ENCODE assay signal across 30 cellular contexts in the genomic region with DNA sequence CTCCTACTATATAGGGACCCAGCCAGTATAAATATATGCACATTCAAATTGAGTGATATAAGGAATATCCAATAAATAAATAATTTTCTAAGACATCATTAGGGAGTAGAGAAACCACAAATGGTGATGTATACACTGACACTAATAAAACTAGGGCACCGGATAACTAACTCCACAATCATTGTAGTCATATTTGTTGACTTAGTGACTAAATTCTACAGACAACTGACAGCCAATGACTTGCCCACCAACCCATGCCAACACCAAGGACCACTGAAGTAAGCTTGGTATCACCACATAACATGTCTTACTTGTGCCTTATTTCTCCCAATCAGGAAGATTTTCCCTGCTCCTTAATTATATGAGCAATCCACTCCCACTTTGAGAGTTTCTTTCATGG.
"Had no signal": no experiment of that assay in that cellular context is flagged by ENCODE, and none has a peak within 500 bp of the region (broad histone marks: within the 10 kb centered on the region; RNA-seq: fewer than 3 reads in every experiment).

No MANE protein-coding gene starts in this region.

- H3K27me3 ChIP-seq: brain microvascular endothelial cell, cardiac muscle cell, colonic mucosa, esophagus muscularis mucosa, foreskin keratinocyte, gastrocnemius medialis, heart left ventricle had no signal

- H3K4me3 Mint-ChIP-seq: activated B cell treated with CpG ODN at 0.5 μM for 24 hours; activated CD8-positive, alpha-beta T cell treated with anti-CD3 and anti-CD28 coated beads for 36 hours; activated naive CD8-positive, alpha-beta T cell; activated T-cell treated with anti-CD3 and anti-CD28 coated beads, Interleukin-2, amount 50 U/mL, for 4 hours; activated T-helper 17 cell treated with anti-CD3 and anti-CD28 coated beads, Interleukin-2, amount 50 U/mL, for 72 hours had no signal

- H3K9me3 Mint-ChIP-seq: activated B cell treated with CpG ODN at 0.5 μM for 24 hours; activated T-helper 17 cell treated with anti-CD3 and anti-CD28 coated beads, Interleukin-2, amount 50 U/mL, for 72 hours had no signal

- H3K27ac ChIP-seq: brain microvascular endothelial cell, cardiac muscle cell, colonic mucosa, esophagus muscularis mucosa, foreskin keratinocyte, gastrocnemius medialis, heart left ventricle, VCaP had no signal

- H3K36me3 ChIP-seq: brain microvascular endothelial cell, cardiac muscle cell, colonic mucosa, esophagus muscularis mucosa, gastrocnemius medialis, heart left ventricle had no signal

- H3K36me3 Mint-ChIP-seq: activated naive CD8-positive, alpha-beta T cell had no signal

- ATAC-seq: activated CD4-positive, CD25-positive, alpha-beta regulatory T cell treated with anti-CD3 and anti-CD28 coated beads, Interleukin-2, amount 50 U/mL, for 24 hours; activated CD8-positive, alpha-beta T cell treated with anti-CD3 and anti-CD28 coated beads for 36 hours; activated T-cell treated with anti-CD3 and anti-CD28 coated beads, Interleukin-2, amount 50 U/mL, for 4 hours; activated T-helper 17 cell treated with anti-CD3 and anti-CD28 coated beads, Interleukin-2, amount 50 U/mL, for 72 hours; foreskin keratinocyte; gastrocnemius medialis; heart left ventricle had no signal

- H3K9me3 ChIP-seq: colonic mucosa, esophagus muscularis mucosa, gastrocnemius medialis, heart left ventricle had no signal

- DNase-seq: activated B cell treated with CpG ODN at 0.5 μM for 24 hours; activated CD4-positive, alpha-beta T cell treated with anti-CD3 and anti-CD28 coated beads for 48 hours; activated CD4-positive, alpha-beta T cell treated with anti-CD3 and anti-CD28 coated beads, Interleukin-2, amount 50 U/mL, for 1 hour; activated CD4-positive, alpha-beta T cell treated with anti-CD3 and anti-CD28 coated beads, Interleukin-2, amount 50 U/mL, for 48 hours; activated CD8-positive, alpha-beta memory T cell treated with anti-CD3 and anti-CD28 coated beads for 24 hours; activated CD8-positive, alpha-beta T cell treated with anti-CD3 and anti-CD28 coated beads for 36 hours; activated effector memory CD4-positive, alpha-beta T cell treated with Interleukin-2 at 50 U/mL for 16 hours; activated gamma-delta T cell treated with Interleukin-2 at 50 U/mL for 16 hours; activated naive CD4-positive, alpha-beta T cell treated with anti-CD3 and anti-CD28 coated beads, Interleukin-2, amount 50 U/mL, for 16 hours; activated naive CD4-positive, alpha-beta T cell treated with Interleukin-2 at 50 U/mL for 16 hours; activated T-cell treated with anti-CD3 and anti-CD28 coated beads, Interleukin-2, amount 50 U/mL, for 4 hours; amniotic stem cell; anterior cingulate cortex; brain microvascular endothelial cell; central memory CD4-positive, alpha-beta T cell; cerebellar nuclear complex; colonic mucosa; effector CD8-positive, alpha-beta T cell; erythroblast; foreskin keratinocyte; gastrocnemius medialis; glutamatergic neuron; heart left ventricle; T-helper 2 cell had no signal

- H3K4me1 Mint-ChIP-seq: activated B cell treated with CpG ODN at 0.5 μM for 24 hours; activated T-helper 17 cell treated with anti-CD3 and anti-CD28 coated beads, Interleukin-2, amount 50 U/mL, for 72 hours had no signal

- H3K27me3 Mint-ChIP-seq: activated B cell treated with CpG ODN at 0.5 μM for 24 hours; activated CD8-positive, alpha-beta T cell treated with anti-CD3 and anti-CD28 coated beads for 36 hours; activated naive CD8-positive, alpha-beta T cell; activated T-helper 17 cell treated with anti-CD3 and anti-CD28 coated beads, Interleukin-2, amount 50 U/mL, for 72 hours had no signal

- H3K4me1 ChIP-seq: colonic mucosa, esophagus muscularis mucosa, gastrocnemius medialis, heart left ventricle had no signal

- H3K27ac Mint-ChIP-seq: activated B cell treated with CpG ODN at 0.5 μM for 24 hours; activated CD8-positive, alpha-beta T cell treated with anti-CD3 and anti-CD28 coated beads for 36 hours; activated naive CD8-positive, alpha-beta T cell; activated T-helper 17 cell treated with anti-CD3 and anti-CD28 coated beads, Interleukin-2, amount 50 U/mL, for 72 hours had no signal

- H3K4me3 ChIP-seq: cardiac muscle cell, colonic mucosa, esophagus muscularis mucosa, gastrocnemius medialis, heart left ventricle had no signal
